Comparison of ENCODE assay signal across 29 cellular contexts in genomic region chr2:226272435-226272834, GRCh38.
"Had no signal": no experiment of that assay in that cellular context is flagged by ENCODE, and none has a peak within 500 bp of the region (broad histone marks: within the 10 kb centered on the region; RNA-seq: fewer than 3 reads in every experiment).

No MANE protein-coding gene starts in this region.

- H3K36me3 ChIP-seq: gastroesophageal sphincter, heart right ventricle, left lung, neutrophil, pancreas, right atrium auricular region, sigmoid colon, stomach, tibial artery, upper lobe of left lung had no signal

- H3K9me3 ChIP-seq: gastroesophageal sphincter, heart right ventricle, left lung, neutrophil, pancreas, right atrium auricular region, sigmoid colon, stomach, testis, tibial artery, upper lobe of left lung had no signal

- DNase-seq: effector CD8-positive, alpha-beta T cell; endodermal cell; foreskin fibroblast; glutamatergic neuron; heart right ventricle; hippocampal formation; left cardiac atrium; left lung; mesendoderm; midbrain; naive thymus-derived CD4-positive, alpha-beta T cell; pancreas; sigmoid colon; stimulated activated CD4-positive, alpha-beta T cell treated with anti-CD3 and anti-CD28 coated beads, Interleukin-2, amount 100 ng/mL, for 24 hours; stimulated activated CD4-positive, alpha-beta T cell treated with anti-CD3 and anti-CD28 coated beads, Interleukin-4, amount 100 ng/mL, for 24 hours; stimulated activated naive CD4-positive, alpha-beta T cell treated with Interleukin-2 at 50 U/mL for 16 hours; stomach; testis; tibial artery; upper lobe of left lung had no signal

- H3K4me3 ChIP-seq: gastroesophageal sphincter, heart right ventricle, left lung, pancreas, right atrium auricular region, sigmoid colon, stomach, testis, tibial artery, upper lobe of left lung had no signal

- H3K27me3 ChIP-seq: gastroesophageal sphincter, heart right ventricle, left lung, neutrophil, pancreas, right atrium auricular region, sigmoid colon, stomach, testis, tibial artery, upper lobe of left lung had no signal

- FAIRE-seq: colon, islet of Langerhans, pancreas, urothelium cell line had no signal

- ATAC-seq: esophagus mucosa; gastroesophageal sphincter; heart right ventricle; left cardiac atrium; left lung; naive thymus-derived CD4-positive, alpha-beta T cell; pancreas; stimulated activated effector memory CD8-positive, alpha-beta T cell treated with anti-CD3 and anti-CD28 coated beads, Interleukin-12 subunit alpha, Interleukin-12 subunit beta, amount 100 ng/mL, for 72 hours had no signal

- H3K4me1 ChIP-seq: heart right ventricle, left lung, pancreas, right atrium auricular region, sigmoid colon, stomach, testis, tibial artery, upper lobe of left lung had no signal

- H3K27ac ChIP-seq: epithelial cell of prostate, gastroesophageal sphincter, heart right ventricle, left lung, neutrophil, pancreas, right atrium auricular region, sigmoid colon, stomach, testis, tibial artery, upper lobe of left lung had no signal
